12 cellular contexts compared by ENCODE assay signal in the genomic region with DNA sequence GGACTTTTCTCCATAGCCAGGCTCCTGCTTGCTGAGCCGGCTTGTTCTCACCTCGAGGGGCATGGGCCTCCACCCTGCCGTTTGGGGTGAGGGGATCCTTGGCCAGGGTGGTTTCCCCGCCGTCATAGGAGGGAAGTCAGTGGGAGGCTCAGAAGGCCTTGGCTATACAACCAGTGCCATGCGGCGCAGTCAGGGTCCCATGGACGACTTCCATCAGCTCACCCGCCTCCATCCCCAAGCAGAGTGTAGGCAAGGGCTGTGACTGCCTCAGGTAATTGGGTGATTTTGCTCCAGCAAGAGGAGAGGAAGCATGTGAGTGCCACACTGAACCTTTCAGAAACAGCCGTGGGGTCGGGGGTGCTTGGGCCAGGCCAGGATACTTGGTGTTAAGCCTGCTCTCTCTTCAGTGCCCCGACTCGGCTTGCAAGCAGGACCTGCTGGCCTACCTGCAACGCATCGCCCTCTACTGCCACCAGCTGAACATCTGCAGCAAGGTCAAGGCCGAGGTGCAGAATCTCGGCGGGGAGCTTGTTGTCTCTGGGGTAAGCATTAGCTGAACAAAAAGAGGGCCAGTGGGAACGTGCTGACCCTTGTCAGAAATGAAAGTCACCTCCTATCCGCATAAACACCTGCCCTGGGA. TPM values are rescaled to one million over a fixed set of nuclear protein-coding genes. Genes with fewer than 3 reads are reported as not detected.
A peak's percentile ranks its signal among the peaks of the same experiment; 100 is the strongest.
DNase-seq lines count a peak whose midpoint lies in the region; ATAC-seq and TF ChIP-seq lines count a peak whose summit lies in the region.
"Had no signal": no experiment of that assay in that cellular context is flagged by ENCODE, and none has a peak within 500 bp of the region (broad histone marks: within the 10 kb centered on the region; RNA-seq: fewer than 3 reads in every experiment).

No MANE protein-coding gene starts in this region.

- H3K4me3 ChIP-seq in GM06990 (replicated peaks; ENCODE audit: low read depth, low read length) (no peak overlapping the region), H7 (ENCODE audit: insufficient read depth, low read depth, low read length) (no peak overlapping the region), astrocyte of the cerebellum (ENCODE audit: low read depth, low read length) (no peak overlapping the region)
- H3K4me3 ChIP-seq: heart right ventricle, lower lobe of right lung, neural progenitor cell had no signal

- peak; percentile 27 for TF ChIP-seq CTCF in GM06990 (IDR thresholded peaks at IDR 0.05; ENCODE audit: insufficient read depth, low read length, poor library complexity, severe bottlenecking)
- TF ChIP-seq CTCF in astrocyte of the cerebellum (IDR thresholded peaks at IDR 0.05; ENCODE audit: low read depth, low read length, missing control alignments): peak; percentile 11

- H3K36me3 ChIP-seq in GM06990 (ENCODE audit: control insufficient read depth, insufficient read depth, low read length) (peaks cover 22% of the 10 kb centered on the region), H7 (replicated peaks; ENCODE audit: control insufficient read depth, insufficient read depth, low read length) (peaks cover 37% of the 10 kb centered on the region)
- H3K36me3 ChIP-seq: neural progenitor cell had no signal

- in situ Hi-C loops in astrocyte of the cerebellum (cut with HindIII; ENCODE audit: low sequenced_read_pairs): loop anchor here (5.0 kb wide), 1 partner anchor 35 kb away; no protein-coding TSS in a partner anchor

- H3K27me3 ChIP-seq in GM06990 (replicated peaks; ENCODE audit: control insufficient read depth, insufficient read depth, low read length): no peaks in the 10 kb centered on the region
- H3K27me3 ChIP-seq in H7 (ENCODE audit: control insufficient read depth, insufficient read depth, low read length): no peaks in the 10 kb centered on the region
- H3K27me3 ChIP-seq: heart right ventricle, neural progenitor cell had no signal

- DNase-seq in GM06990 (ENCODE audit: extremely low read depth, insufficient read length): no peak
- peak; percentile 79 for DNase-seq in H7
- no peak for DNase-seq in astrocyte of the cerebellum (ENCODE audit: low read depth)
- peak; percentile 65 for DNase-seq in islet precursor cell
- DNase-seq in NCI-H1436 (lab: John Stamatoyannopoulos, UW): no peak
- DNase-seq in HuH-7.5 (ENCODE audit: low spot score): no peak
- DNase-seq: activated effector memory CD4-positive, alpha-beta T cell treated with anti-CD3 and anti-CD28 coated beads, Interleukin-2, amount 50 U/mL, for 16 hours; CD4-positive, alpha-beta memory T cell; heart right ventricle; lower lobe of right lung had no signal

- ATAC-seq in GM18519 (IDR thresholded peaks at IDR 0.05; ENCODE audit: low FRiP score, unreplicated experiment): no peak
- ATAC-seq: heart right ventricle, lower lobe of right lung had no signal

RNA-seq across cellular contexts. Expression of gene LRRTM2, which starts 57.2 kb away (rescaled TPM):
- total RNA-seq in H7 (2014; rRNA removed; shearing (Covaris generic)): not detected in 2 replicates
- total RNA-seq: CD4-positive, alpha-beta memory T cell had no signal

Comparison
In these comparisons a context has a peak if more than half of its experiments do, and no peak if none do; other contexts are left out.
1. DNase-seq: peak in H7 (single experiment) and islet precursor cell (single experiment); none in GM06990 (single experiment), astrocyte of the cerebellum (single experiment), NCI-H1436 (single experiment) and HuH-7.5 (single experiment).